Comparison of ENCODE assay signal across 8 cellular contexts in genomic region chr20:17533396-17533795, GRCh38. TPM values are rescaled to one million over a fixed set of nuclear protein-coding genes. Genes with fewer than 3 reads are reported as not detected.
DNase-seq lines count a peak whose midpoint lies in the region; ATAC-seq, FAIRE-seq and TF ChIP-seq lines count a peak whose summit lies in the region.

No MANE protein-coding gene starts in this region.

- POLR2A ChIA-PET in RWPE1 (lab: Yijun Ruan, JAX; ENCODE audit: low non-redundant PET) = interaction anchor here (0.6 kb wide), 2 partner anchors 28 to 31 kb away, joined by 4 to 8 read pairs; no protein-coding TSS in a partner anchor

- no peak overlapping the region for H3K27ac ChIP-seq in RWPE1

- intact Hi-C loops in CD14-positive monocyte (cut with micrococcal nuclease) = loop anchor here in 1 of 2 donors (10.0 kb wide), 1 partner anchor 361 kb away; no protein-coding TSS in a partner anchor
- intact Hi-C loops in Right ventricle myocardium inferior (cut with DNase I) = loop anchor here (10.0 kb wide), 1 partner anchor 461 kb away; no protein-coding TSS in a partner anchor

- TF ChIP-seq CTCF in RWPE1 (conservative IDR thresholded peaks at IDR 0.05; ENCODE audit: low read depth) = no peak
- no peak for TF ChIP-seq CTCF in CD14-positive monocyte (IDR thresholded peaks at IDR 0.05)

- peaks cover 0 to 5% (median 0%) of the 10 kb centered on the region in 7 donors for H3K9me3 Mint-ChIP-seq in CD14-positive monocyte

- H3K36me3 Mint-ChIP-seq in CD14-positive monocyte = no peaks in the 10 kb centered on the region

- H3K27ac Mint-ChIP-seq in CD14-positive monocyte = no peak overlapping the region

- H3K4me3 Mint-ChIP-seq in CD14-positive monocyte = no peak overlapping the region

- peak; percentile 52 for DNase-seq in CMK (ENCODE audit: low read depth)
- DNase-seq in HTR-8/SVneo (ENCODE audit: insufficient read length, low spot score) = peak; percentile 73
- DNase-seq in RWPE1 (ENCODE audit: low spot score) = peak; percentile 79
- peak; percentile 40 for DNase-seq in fibroblast of the conjunctiva (ENCODE audit: low read depth)
- DNase-seq in GM19240 (ENCODE audit: insufficient read length, low spot score) = no peak
- no peak for DNase-seq in CD14-positive monocyte (ENCODE audit: low spot score)
- no peak for DNase-seq in Right ventricle myocardium inferior (ENCODE audit: missing footprints)
- no peak for DNase-seq in cortex of kidney (lab: John Stamatoyannopoulos, UW)

- FAIRE-seq in HTR-8/SVneo (lab: Jason Lieb, UNC) = no peak

- H3K4me1 Mint-ChIP-seq in CD14-positive monocyte = peaks cover 13% of the 10 kb centered on the region

- no peak for ATAC-seq in Right ventricle myocardium inferior

- H3K27me3 Mint-ChIP-seq in CD14-positive monocyte (ENCODE audit: low read depth in 3 of 3) = peaks cover 18 to 20% (median 19%) of the 10 kb centered on the region in 3 donors

- CTCF ChIA-PET in RWPE1 (lab: Yijun Ruan, JAX) = interaction anchor here (0.6 kb wide), 1 partner anchor 87 kb away, joined by 4 read pairs; no protein-coding TSS in a partner anchor

RNA-seq across cellular contexts. Expression of gene BFSP1, which starts 2.2 kb away (rescaled TPM):
- polyA plus RNA-seq in CD14-positive monocyte = not detected
- 0.57 TPM for total RNA-seq in Right ventricle myocardium inferior

RNA-seq across cellular contexts. Expression of gene DSTN, which starts 36.5 kb away (rescaled TPM):
- 10 to 100 TPM; 58.4 to 63.8 TPM for polyA plus RNA-seq in CD14-positive monocyte
- 865 TPM for total RNA-seq in Right ventricle myocardium inferior

Comparison
In these comparisons a context has a peak if more than half of its experiments do, and no peak if none do; other contexts are left out.
1. DNase-seq: peak in CMK (single experiment), HTR-8/SVneo (single experiment), RWPE1 (single experiment) and fibroblast of the conjunctiva (single experiment); none in GM19240 (single experiment), CD14-positive monocyte (single experiment), Right ventricle myocardium inferior (single experiment) and cortex of kidney (single experiment).